16 cellular contexts compared by ENCODE assay signal in the genomic region with DNA sequence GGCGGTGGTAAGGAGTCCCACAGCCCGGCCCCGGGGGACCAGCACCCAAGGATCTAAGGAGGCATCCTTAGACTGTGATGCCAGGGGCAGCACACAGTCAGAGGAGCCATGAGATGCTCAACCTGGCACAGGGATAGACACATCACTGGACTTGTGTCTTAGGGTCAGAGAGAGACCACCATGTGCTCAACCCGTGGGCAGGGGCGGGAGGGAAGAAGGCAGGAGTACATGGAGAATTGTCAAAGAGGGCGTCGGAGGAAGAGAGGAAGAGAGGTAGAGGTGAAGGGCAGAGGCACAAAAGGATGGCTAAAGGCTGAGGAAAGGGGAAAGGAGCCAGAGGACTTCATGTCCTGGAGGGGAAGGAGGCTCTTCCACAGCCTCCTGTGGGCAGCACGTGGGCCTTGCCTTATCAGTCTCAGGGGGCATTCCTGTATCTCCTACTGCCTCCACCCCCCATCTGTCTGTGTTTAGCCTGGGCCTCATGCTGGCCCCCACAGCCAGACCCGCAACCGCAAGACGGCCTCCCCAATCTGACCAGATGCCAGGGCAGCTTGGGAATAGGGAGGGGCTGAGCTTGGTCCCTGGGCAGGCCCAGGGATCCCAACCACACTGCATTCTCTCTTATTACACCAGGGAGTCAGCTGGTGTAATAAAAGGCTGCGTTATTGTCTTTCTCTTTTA. TPM values are rescaled to one million over a fixed set of nuclear protein-coding genes. Genes with fewer than 3 reads are reported as not detected.
DNase-seq lines count a peak whose midpoint lies in the region; ATAC-seq and TF ChIP-seq lines count a peak whose summit lies in the region.
"Had no signal": no experiment of that assay in that cellular context is flagged by ENCODE, and none has a peak within 500 bp of the region (broad histone marks: within the 10 kb centered on the region; RNA-seq: fewer than 3 reads in every experiment).

No MANE protein-coding gene starts in this region.

- no peak overlapping the region for H3K9ac ChIP-seq in BLaER1

- H3K4me3 ChIP-seq in BLaER1 (no peak overlapping the region), GM12875 (ENCODE audit: low read depth, low read length) (peak overlapping the region; percentile 90)
- H3K4me3 ChIP-seq: HAP-1 had no signal

- no peaks in the 10 kb centered on the region for H3K36me3 Mint-ChIP-seq in brain
- H3K36me3 Mint-ChIP-seq: immature natural killer cell, memory B cell had no signal

- H3K27ac ChIP-seq in BLaER1, result no peak overlapping the region

- H3K27ac Mint-ChIP-seq in brain, result peak overlapping the region in 4 of 5 experiments; percentile 33 to 95 (median 52)
- H3K27ac Mint-ChIP-seq: immature natural killer cell, memory B cell had no signal

- peak overlapping the region; percentile 7; the same call in 1 of the 2 replicates for H3K4me2 ChIP-seq in BLaER1

- TF ChIP-seq CTCF in GM12875 (IDR thresholded peaks at IDR 0.05; ENCODE audit: borderline replicate concordance, insufficient read depth, low read depth, low read length) (no peak), brain (conservative IDR thresholded peaks at IDR 0.05) (no peak), omental fat pad (IDR thresholded peaks at IDR 0.05) (no peak)

- H3K4me1 Mint-ChIP-seq in brain, result peaks cover 62% of the 10 kb centered on the region
- H3K4me1 Mint-ChIP-seq: immature natural killer cell, memory B cell had no signal

- H3K27me3 ChIP-seq in BLaER1, result peaks cover 25% of the 10 kb centered on the region

- peaks cover 16% of the 10 kb centered on the region for H3K9me3 ChIP-seq in BLaER1
- H3K9me3 ChIP-seq: HAP-1 had no signal

- peaks cover 41% of the 10 kb centered on the region for H3K27me3 Mint-ChIP-seq in brain

- H3K36me3 ChIP-seq in BLaER1, result no peaks in the 10 kb centered on the region
- H3K36me3 ChIP-seq: HAP-1 had no signal

- DNase-seq in islet precursor cell, result peak; percentile 43
- no peak for DNase-seq in omental fat pad (ENCODE audit: low spot score)
- DNase-seq in activated CD4-positive, alpha-beta T cell treated with anti-CD3 and anti-CD28 coated beads, Interleukin-2, amount 50 U/mL, for 48 hours, result no peak
- DNase-seq: activated CD8-positive, alpha-beta memory T cell treated with anti-CD3 and anti-CD28 coated beads for 24 hours; amygdala; immature natural killer cell; NCI-H1694; stimulated activated CD4-positive, alpha-beta T cell treated with anti-CD3 and anti-CD28 coated beads, Interleukin-4, amount 100 ng/mL, for 1 hour; stimulated activated CD8-positive, alpha-beta memory T cell treated with anti-CD3 and anti-CD28 coated beads, Interleukin-4, amount 100 ng/mL, for 48 hours had no signal

- H3K9me3 Mint-ChIP-seq in brain, result peaks cover 0 to 6% (median 0%) of the 10 kb centered on the region in 5 experiments
- H3K9me3 Mint-ChIP-seq: immature natural killer cell, memory B cell had no signal

- H4K20me1 ChIP-seq in BLaER1, result no peaks in the 10 kb centered on the region

- ATAC-seq in omental fat pad (ENCODE audit: low FRiP score), result no peak
- ATAC-seq in HG02970 (IDR thresholded peaks at IDR 0.05; ENCODE audit: low FRiP score, unreplicated experiment), result no peak
- ATAC-seq in HG03095 (IDR thresholded peaks at IDR 0.05; ENCODE audit: unreplicated experiment), result no peak

- peaks cover 21% of the 10 kb centered on the region for H3K4me1 ChIP-seq in BLaER1
- H3K4me1 ChIP-seq: HAP-1 had no signal

- H3K4me3 Mint-ChIP-seq in brain, result peak overlapping the region; percentile 86 to 92 (median 89)

RNA-seq across cellular contexts. Expression of a gene that starts 2.2 kb away (rescaled TPM):
- 25.1 TPM for polyA plus RNA-seq in brain (ENCODE audit: insufficient read depth, low read depth, low replicate concordance)
- total RNA-seq in omental fat pad, result 1 to 10 TPM; 2.3 to 4.8 (median 2.8) TPM
- polyA plus RNA-seq: immature natural killer cell had no signal
